Comparison of ENCODE assay signal across 8 cellular contexts in genomic region chr20:25863536-25864325, GRCh38.
DNase-seq lines count a peak whose midpoint lies in the region; ATAC-seq and TF ChIP-seq lines count a peak whose summit lies in the region.

No MANE protein-coding gene starts in this region.

- H3K36me3 Mint-ChIP-seq in activated CD4-positive, alpha-beta T cell treated with anti-CD3 and anti-CD28 coated beads, Interleukin-2, amount 10 ng/mL, durations not matched to agents 24 days and 14 days (ENCODE audit: low read depth) = no peaks in the 10 kb centered on the region
- H3K36me3 Mint-ChIP-seq in activated B cell treated with CpG ODN at 0.5 μM for 24 hours (ENCODE audit: low read depth) = no peaks in the 10 kb centered on the region

- peaks cover 80% of the 10 kb centered on the region for H3K27me3 Mint-ChIP-seq in activated CD4-positive, alpha-beta T cell treated with anti-CD3 and anti-CD28 coated beads, Interleukin-2, amount 10 ng/mL, durations not matched to agents 24 days and 14 days
- peaks cover 67% of the 10 kb centered on the region for H3K27me3 Mint-ChIP-seq in activated B cell treated with CpG ODN at 0.5 μM for 24 hours

- peak overlapping the region; percentile 56 for H3K4me3 Mint-ChIP-seq in activated CD4-positive, alpha-beta T cell treated with anti-CD3 and anti-CD28 coated beads, Interleukin-2, amount 10 ng/mL, durations not matched to agents 24 days and 14 days
- H3K4me3 Mint-ChIP-seq in activated B cell treated with CpG ODN at 0.5 μM for 24 hours = peak overlapping the region; percentile 72

- POLR2A ChIA-PET in activated B cell treated with CpG ODN at 0.5 μM for 24 hours (lab: Charles Lee) = no interaction called here

- H3K27ac Mint-ChIP-seq in activated CD4-positive, alpha-beta T cell treated with anti-CD3 and anti-CD28 coated beads, Interleukin-2, amount 10 ng/mL, durations not matched to agents 24 days and 14 days = no peak overlapping the region
- H3K27ac Mint-ChIP-seq in activated B cell treated with CpG ODN at 0.5 μM for 24 hours = no peak overlapping the region

- no peak for ATAC-seq in activated B cell treated with CpG ODN at 0.5 μM for 24 hours (ENCODE audit: low read depth)

- no peak for DNase-seq in activated CD4-positive, alpha-beta T cell treated with anti-CD3 and anti-CD28 coated beads, Interleukin-2, amount 10 ng/mL, durations not matched to agents 24 days and 14 days
- no peak for DNase-seq in activated CD4-positive, alpha-beta T cell treated with anti-CD3 and anti-CD28 coated beads, Interleukin-2, amount 50 U/mL, for 4 hours
- DNase-seq in activated B cell treated with CpG ODN at 0.5 μM for 24 hours (no peak), inferior parietal cortex (ENCODE audit: extremely low spot score) (peak; percentile 26), NCI-H1092 (lab: John Stamatoyannopoulos, UW) (no peak), AG20443 (ENCODE audit: low spot score) (no peak)
- no peak for DNase-seq in activated CD8-positive, alpha-beta memory T cell treated with anti-CD3 and anti-CD28 coated beads, Interleukin-2, amount 50 U/mL, for 48 hours

- peaks cover 48% of the 10 kb centered on the region for H3K4me1 Mint-ChIP-seq in activated CD4-positive, alpha-beta T cell treated with anti-CD3 and anti-CD28 coated beads, Interleukin-2, amount 10 ng/mL, durations not matched to agents 24 days and 14 days
- peaks cover 49% of the 10 kb centered on the region for H3K4me1 Mint-ChIP-seq in activated B cell treated with CpG ODN at 0.5 μM for 24 hours

- TF ChIP-seq CTCF in activated B cell treated with CpG ODN at 0.5 μM for 24 hours (IDR thresholded peaks at IDR 0.05) = no peak

- H3K27ac ChIP-seq in temporal lobe (ENCODE audit: low read depth, low read length) = peak overlapping the region; percentile 17

- no peaks in the 10 kb centered on the region for H3K9me3 Mint-ChIP-seq in activated CD4-positive, alpha-beta T cell treated with anti-CD3 and anti-CD28 coated beads, Interleukin-2, amount 10 ng/mL, durations not matched to agents 24 days and 14 days
- peaks cover 2% of the 10 kb centered on the region for H3K9me3 Mint-ChIP-seq in activated B cell treated with CpG ODN at 0.5 μM for 24 hours

- CTCF ChIA-PET in activated B cell treated with CpG ODN at 0.5 μM for 24 hours (lab: Charles Lee) = interaction anchor here (0.6 kb wide), 1 partner anchor 701 kb away, joined by 3 read pairs; no protein-coding TSS in a partner anchor

- intact Hi-C loops in activated CD4-positive, alpha-beta T cell treated with anti-CD3 and anti-CD28 coated beads, Interleukin-2, amount 10 ng/mL, durations not matched to agents 24 days and 14 days (cut with micrococcal nuclease) = no loop called here
- intact Hi-C loops in activated B cell treated with CpG ODN at 0.5 μM for 24 hours (cut with micrococcal nuclease) = no loop called here
